In genomic region chr7:122340427-122340826, GRCh38 we compare ENCODE assay signal across 26 cellular contexts. TPM values are rescaled to one million over a fixed set of nuclear protein-coding genes. Genes with fewer than 3 reads are reported as not detected.
DNase-seq lines count a peak whose midpoint lies in the region; ATAC-seq, FAIRE-seq and TF ChIP-seq lines count a peak whose summit lies in the region.
"Had no signal": no experiment of that assay in that cellular context is flagged by ENCODE, and none has a peak within 500 bp of the region (broad histone marks: within the 10 kb centered on the region; RNA-seq: fewer than 3 reads in every experiment).

No MANE protein-coding gene starts in this region.

- CTCF ChIA-PET in HEK293 (lab: Yijun Ruan, JAX) (interaction anchor here (1.1 kb wide), 1 partner anchor 10 kb away, joined by 3 read pairs; no protein-coding TSS in a partner anchor), GM12878 (lab: Yijun Ruan, JAX) (no interaction called here)

- H3K27me3 ChIP-seq in GM12878 (replicated peaks in 1 of 2; ENCODE audit: control insufficient read depth in 2 of 2, insufficient read depth in 2 of 2, low read length in 1 of 2), result no peaks in the 10 kb centered on the region
- H3K27me3 ChIP-seq: BE2C; BLaER1 treated with 17β-estradiol and CSF1 and Interleukin-3, amounts not matched to agents 10 nM and 100 nM had no signal

- in situ Hi-C loops in GM12878 (cut with MboI), result no loop called here

- RAD21 ChIA-PET in GM12878 (lab: Charles Lee; ENCODE audit: unreplicated experiment), result no interaction called here

- no peaks in the 10 kb centered on the region for H3K4me1 ChIP-seq in HEK293 (ENCODE audit: control insufficient read depth, insufficient read depth, low read length)
- no peaks in the 10 kb centered on the region for H3K4me1 ChIP-seq in GM12878 (ENCODE audit: control insufficient read depth, insufficient read depth, low read length)
- H3K4me1 ChIP-seq: A549; BE2C; BLaER1 treated with 17β-estradiol and CSF1 and Interleukin-3, amounts not matched to agents 10 nM and 100 nM had no signal

- TF ChIP-seq POLR2A in GM12878 (IDR thresholded peaks at IDR 0.05; ENCODE audit: low read depth, low read length), result no peak

- intact Hi-C loops in GM12878 (cut with micrococcal nuclease; ENCODE audit: unreplicated experiment), result no loop called here

- no peak for FAIRE-seq in GM12878 (lab: Jason Lieb, UNC)
- FAIRE-seq: A549, D721Med, GM19239 had no signal

- no TSS peak for BruUV-seq in GM12878 (replicated peaks; lab: Mats Ljungman, UMichigan)

- 86% methylated on average over 1 of the region's 1 CpG for WGBS in GM12878 (ENCODE audit: insufficient coverage, insufficient replicate concordance, low lambda C conversion rate, missing lambda C conversion rate)

- SMC1A ChIA-PET in GM12878 (lab: Charles Lee; ENCODE audit: uncharacterized antibody, unreplicated experiment), result interaction anchor here (0.7 to 1.5 kb wide), 3 partner anchors 20 to 188 kb away, joined by 3 read pairs; no protein-coding TSS in a partner anchor

- H2AFZ ChIP-seq in GM12878 (ENCODE audit: control insufficient read depth, low read depth, low read length), result no peak overlapping the region
- H2AFZ ChIP-seq: GM23248 had no signal

- TF ChIP-seq EP300 in GM12878 (IDR thresholded peaks at IDR 0.05; ENCODE audit: borderline replicate concordance in 1 of 2, control insufficient read depth in 1 of 2, low read depth in 2 of 2, low read length in 2 of 2), result no peak

- POLR2A ChIA-PET in HEK293 (lab: Yijun Ruan, JAX) (no interaction called here), GM12878 (lab: Charles Lee) (no interaction called here)

- TF ChIP-seq RAD21 in GM12878 (IDR thresholded peaks at IDR 0.05; ENCODE audit: insufficient read depth, low read depth, low read length), result no peak

- no peaks in the 10 kb centered on the region for H4K20me1 ChIP-seq in GM12878 (ENCODE audit: control insufficient read depth, insufficient read depth)
- H4K20me1 ChIP-seq: BLaER1 treated with 17β-estradiol and CSF1 and Interleukin-3, amounts not matched to agents 10 nM and 100 nM had no signal

- H3K9me3 ChIP-seq in HEK293 (ENCODE audit: control insufficient read depth, insufficient read depth, low read depth, low read length), result no peaks in the 10 kb centered on the region
- H3K9me3 ChIP-seq in GM12878 (replicated peaks; ENCODE audit: control insufficient read depth, insufficient read depth, low read length), result no peaks in the 10 kb centered on the region
- H3K9me3 ChIP-seq: A549; BE2C; BLaER1 treated with 17β-estradiol and CSF1 and Interleukin-3, amounts not matched to agents 10 nM and 100 nM had no signal

- no peak overlapping the region for H3K4me3 ChIP-seq in HEK293 (ENCODE audit: low read depth, low read length)
- no peak overlapping the region for H3K4me3 ChIP-seq in GM12878
- H3K4me3 ChIP-seq: A549; BLaER1 treated with 17β-estradiol and CSF1 and Interleukin-3, amounts not matched to agents 10 nM and 100 nM; GM23248 had no signal

- DNase-seq in NCI-H69 (lab: John Stamatoyannopoulos, UW), result peak; percentile 26
- DNase-seq in GM12878 (ENCODE audit: low read depth, low spot score), result no peak
- DNase-seq in DMS153 treated with DMSO at 0.1 percent for 48 hours (lab: John Stamatoyannopoulos, UW; ENCODE audit: unreplicated experiment), result no peak
- no peak for DNase-seq in SW 1271 (lab: John Stamatoyannopoulos, UW)
- no peak for DNase-seq in NCI-H774 (lab: John Stamatoyannopoulos, UW)
- DNase-seq: 8988T; ACHN; AML-193; BE2C; CD4-positive, alpha-beta T cell; CD8-positive, alpha-beta memory T cell; DMS 273 treated with DMSO at 0.1 percent for 48 hours; DMS53; DMS79 treated with DMSO at 0.1 percent for 48 hours; GF-D8; GM23248; H9; HFFc6 had no signal

- no peak for TF ChIP-seq CTCF in HEK293 (tag by site-specific recombination; IDR thresholded peaks at IDR 0.05)
- no peak for TF ChIP-seq CTCF in GM12878 (IDR thresholded peaks at IDR 0.05 in 2 of 3, conservative IDR thresholded peaks at IDR 0.05 in 1 of 3; ENCODE audit: control insufficient read depth in 2 of 3, extremely low read depth in 1 of 3, insufficient read depth in 1 of 3, low read depth in 3 of 3, low read length in 3 of 3)

- H3K36me3 ChIP-seq in HEK293 (ENCODE audit: control insufficient read depth in 2 of 2, insufficient read depth in 1 of 2, low read length in 2 of 2), result no peaks in the 10 kb centered on the region
- H3K36me3 ChIP-seq in GM12878 (ENCODE audit: control insufficient read depth in 2 of 2, insufficient read depth in 2 of 2, low read length in 1 of 2), result no peaks in the 10 kb centered on the region
- H3K36me3 ChIP-seq: BE2C; BLaER1 treated with 17β-estradiol and CSF1 and Interleukin-3, amounts not matched to agents 10 nM and 100 nM had no signal

- H3K4me2 ChIP-seq in GM12878 (ENCODE audit: control insufficient read depth, insufficient read depth), result no peak overlapping the region
- H3K4me2 ChIP-seq: A549; BLaER1 treated with 17β-estradiol and CSF1 and Interleukin-3, amounts not matched to agents 10 nM and 100 nM had no signal

- ATAC-seq in GM12878, result peak; percentile 18; the same call in 1 of the 3 replicates
- ATAC-seq: A549, HCT116 had no signal

- H3K9ac ChIP-seq in GM12878 (ENCODE audit: control insufficient read depth, insufficient read depth, low read length), result no peak overlapping the region
- H3K9ac ChIP-seq: BLaER1 treated with 17β-estradiol and CSF1 and Interleukin-3, amounts not matched to agents 10 nM and 100 nM; GM23248 had no signal

- no peaks in the 10 kb centered on the region for H3K79me2 ChIP-seq in GM12878 (ENCODE audit: control insufficient read depth, insufficient read depth, low read length)

- H3K27ac ChIP-seq in HEK293 (ENCODE audit: extremely low read depth, low read depth, low read length) (no peak overlapping the region), GM12878 (ENCODE audit: control insufficient read depth, insufficient read depth) (no peak overlapping the region)
- H3K27ac ChIP-seq: A549; BLaER1 treated with 17β-estradiol and CSF1 and Interleukin-3, amounts not matched to agents 10 nM and 100 nM; GM23248 had no signal

TF ChIP-seq in HEK293, 187 proteins besides CTCF, POLR2A, EP300 and RAD21 (continues in another document):
- TF ChIP-seq KLF1 (tag by site-specific recombination; IDR thresholded peaks at IDR 0.05) (no peak), ZNF324 (tag by site-specific recombination; IDR thresholded peaks at IDR 0.05) (no peak), RBAK (tag by site-specific recombination; IDR thresholded peaks at IDR 0.05) (no peak)

TF ChIP-seq in GM12878, 131 proteins besides CTCF, POLR2A, EP300 and RAD21:
- TF ChIP-seq ZNF622 (IDR thresholded peaks at IDR 0.05), result no peak
- no peak for TF ChIP-seq ETV6 (conservative IDR thresholded peaks at IDR 0.05 in 1 of 2, IDR thresholded peaks at IDR 0.05 in 1 of 2; ENCODE audit: borderline replicate concordance in 1 of 2, low read depth in 1 of 2)
- TF ChIP-seq SIX5 (IDR thresholded peaks at IDR 0.05; ENCODE audit: low read depth, low read length, severe bottlenecking), result no peak
- no peak for TF ChIP-seq SREBF2 (IDR thresholded peaks at IDR 0.05; ENCODE audit: low read length)

RNA-seq across cellular contexts. Expression of gene FEZF1, which starts 35.9 kb away (rescaled TPM):
- total RNA-seq in GM12878 (2013; cell fraction: nucleolus; rRNA removed), result not detected in 2 replicates
- total RNA-seq in GM12878 (2014; rRNA removed), result not detected in 2 replicates
- total RNA-seq in GM12878 (2014; rRNA removed; fragmentation: Illumina TruSeq; extraction: Trizol), result not detected in 2 replicates
- total RNA-seq in GM12878 (2021), result not detected in 2 replicates
- not detected for polyA plus RNA-seq in GM12878 (2011; ENCODE audit: low read depth)
- polyA plus RNA-seq in GM12878 (2011; rRNA removed), result not detected in 2 replicates
- not detected in 2 replicates for polyA plus RNA-seq in GM12878 (2011; cell fraction: cytosol; rRNA removed)
- polyA plus RNA-seq in GM12878 (2011; cell fraction: nucleus; rRNA removed), result not detected in 2 replicates
- polyA plus RNA-seq in GM12878 (2012), result not detected in 2 replicates
- not detected in 2 replicates for polyA plus RNA-seq in GM12878 (2014; fragmentation: Illumina TruSeq; extraction: Trizol)
- polyA plus RNA-seq in GM12878 (2014; fragmentation: Nextera tagmentation; extraction: Ambion mirVana), result not detected
- not detected in 2 replicates for polyA plus RNA-seq in GM12878 (2014; rRNA removed)
- polyA plus RNA-seq in GM12878 (2016; fragmentation: Nextera tagmentation; extraction: Ambion mirVana), result not detected
- not detected in 2 replicates for polyA minus RNA-seq in GM12878 (2011; rRNA and poly(A)+ RNA removed)
- polyA minus RNA-seq in GM12878 (2011; cell fraction: cytosol; rRNA and poly(A)+ RNA removed), result not detected in 2 replicates
- polyA minus RNA-seq in GM12878 (2011; cell fraction: nucleus; rRNA and poly(A)+ RNA removed), result not detected in 2 replicates
- total RNA-seq: CD4-positive, alpha-beta T cell; CD8-positive, alpha-beta memory T cell; G401; GM23248; HFFc6 had no signal
- polyA plus RNA-seq: A549; CD14-positive monocyte; CD8-positive, alpha-beta memory T cell; GM23248 had no signal
